Comparison of ENCODE assay signal across 21 cellular contexts in the genomic region with DNA sequence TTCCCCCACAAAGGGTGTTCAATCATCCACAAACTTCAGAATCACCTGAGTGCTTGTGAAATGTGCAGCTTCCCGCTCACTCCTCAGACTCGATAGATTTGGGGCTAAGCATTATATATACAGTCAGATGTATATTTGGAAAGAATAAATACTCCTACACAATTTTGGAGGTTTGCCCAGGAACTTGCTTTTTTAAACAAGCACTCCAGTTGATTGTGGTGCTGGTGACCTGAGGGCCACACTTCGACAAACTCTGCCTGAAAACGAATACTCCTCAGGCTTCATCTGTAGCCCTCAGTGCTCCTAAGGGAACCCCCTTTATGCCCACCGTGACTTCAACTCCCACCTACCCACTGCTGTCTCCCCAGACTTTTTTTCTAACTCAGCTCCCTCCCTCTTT.
"Had no signal": no experiment of that assay in that cellular context is flagged by ENCODE, and none has a peak within 500 bp of the region (broad histone marks: within the 10 kb centered on the region; RNA-seq: fewer than 3 reads in every experiment).

No MANE protein-coding gene starts in this region.

- DNase-seq: activated B cell treated with CpG ODN at 0.5 μM for 24 hours; activated CD4-positive, alpha-beta T cell treated with anti-CD3 and anti-CD28 coated beads for 48 hours; activated CD8-positive, alpha-beta T cell treated with anti-CD3 and anti-CD28 coated beads for 36 hours; activated effector memory CD4-positive, alpha-beta T cell treated with anti-CD3 and anti-CD28 coated beads, Interleukin-2, amount 50 U/mL, for 16 hours; activated T-cell treated with anti-CD3 and anti-CD28 coated beads, Interleukin-2, amount 50 U/mL, for 48 hours; amniotic stem cell; cerebellar nuclear complex; dermis blood vessel endothelial cell; effector memory CD8-positive, alpha-beta T cell; left ventricle myocardium superior; mesendoderm; nephron progenitor cell; spleen; SW 1271; upper lobe of right lung had no signal

- H3K27ac ChIP-seq: epithelial cell of prostate, prostate gland, thoracic aorta, upper lobe of right lung had no signal

- FAIRE-seq: keratinocyte, TTC549 had no signal

- H3K4me3 ChIP-seq: prostate gland, spleen, thoracic aorta, upper lobe of right lung had no signal

- H3K4me1 ChIP-seq: prostate gland had no signal

- H3K27me3 ChIP-seq: spleen, upper lobe of right lung had no signal

- H3K36me3 ChIP-seq: prostate gland, spleen, thoracic aorta, upper lobe of right lung had no signal

- ATAC-seq: activated CD8-positive, alpha-beta T cell treated with anti-CD3 and anti-CD28 coated beads for 36 hours; activated naive CD4-positive, alpha-beta T cell treated with anti-CD3 and anti-CD28 coated beads, Interleukin-2, amount 50 U/mL, for 72 hours; effector memory CD8-positive, alpha-beta T cell; upper lobe of right lung had no signal

- H3K9me3 ChIP-seq: prostate gland, spleen, thoracic aorta, upper lobe of right lung had no signal
